In the genomic region with DNA sequence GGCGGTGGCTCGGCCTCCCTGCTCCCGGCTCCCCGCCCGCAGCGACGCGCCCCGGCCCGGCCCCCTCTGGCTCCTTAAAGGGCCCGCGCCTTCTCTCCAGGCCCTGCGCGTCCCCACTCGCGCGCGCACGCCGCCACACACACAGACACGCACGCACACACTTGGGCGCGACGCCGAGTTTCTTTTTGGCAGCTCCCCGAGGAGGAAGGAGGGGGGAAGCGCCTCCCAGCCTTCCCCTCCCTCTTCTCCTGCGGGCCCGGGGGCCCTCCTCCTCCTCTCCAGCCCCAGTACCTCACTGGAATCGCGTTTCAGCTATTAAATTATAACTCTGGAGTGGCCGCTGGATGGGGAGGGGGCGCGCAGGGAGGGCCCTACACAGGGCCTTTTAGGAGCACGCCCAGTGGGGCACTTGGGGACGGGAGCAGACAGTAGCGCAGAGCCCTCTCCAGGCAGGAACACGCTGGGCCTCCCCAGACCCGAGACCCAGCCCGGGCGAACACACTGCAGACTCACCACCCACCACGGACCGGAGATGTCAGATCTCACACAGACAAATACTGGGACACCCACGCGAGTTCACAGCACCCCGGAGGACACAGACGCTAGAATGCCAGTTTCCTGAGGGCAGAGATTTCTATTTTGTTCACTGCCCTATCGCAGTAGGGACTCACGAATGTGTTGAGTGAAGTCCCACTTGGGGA, we compare ENCODE assay signal across 8 cellular contexts. TPM values are rescaled to one million over a fixed set of nuclear protein-coding genes. Genes with fewer than 3 reads are reported as not detected.
A peak's percentile ranks its signal among the peaks of the same experiment; 100 is the strongest.
DNase-seq lines count a peak whose midpoint lies in the region; ATAC-seq and TF ChIP-seq lines count a peak whose summit lies in the region.

No MANE protein-coding gene starts in this region.

- POLR2A ChIA-PET in PC-3 (lab: Charles Lee; ENCODE audit: unreplicated experiment): no interaction called here

- H3K36me3 ChIP-seq in PC-3 (ENCODE audit: low read depth, low read length): no peaks in the 10 kb centered on the region
- H3K36me3 ChIP-seq in muscle layer of duodenum (ENCODE audit: control insufficient read depth in 1 of 2, insufficient read depth in 2 of 2, low read length in 2 of 2): no peaks in the 10 kb centered on the region

- no peaks in the 10 kb centered on the region for H3K9me2 ChIP-seq in PC-3 (replicated peaks; ENCODE audit: low read length)

- H3K4me3 ChIP-seq in PC-3 (ENCODE audit: low read length): peak overlapping the region; percentile 72
- peak overlapping the region; percentile 39 to 54 for H3K4me3 ChIP-seq in muscle layer of duodenum (ENCODE audit: low read depth in 1 of 2, low read length in 2 of 2)

- peak; percentile 42 for ATAC-seq in GM21447 (IDR thresholded peaks at IDR 0.05; ENCODE audit: unreplicated experiment)
- ATAC-seq in PC-3: peak; percentile 70
- ATAC-seq in esophagus mucosa: peak; percentile 88

- H3K9ac ChIP-seq in PC-3 (ENCODE audit: low read length): peak overlapping the region; percentile 35

- BruUV-seq in PC-3 (replicated peaks; lab: Mats Ljungman, UMichigan): no TSS peak

- 0 out of 2 replicates have a peak, but pooled peaks cover 8% of the 10 kb centered on the region for H3K4me1 ChIP-seq in PC-3 (ENCODE audit: insufficient read depth, low read length)
- peaks cover 3 to 43% of the 10 kb centered on the region in 2 donors for H3K4me1 ChIP-seq in muscle layer of duodenum (ENCODE audit: control insufficient read depth in 1 of 2, insufficient read depth in 2 of 2, low read length in 2 of 2)

- peaks cover 42% of the 10 kb centered on the region for H3K79me2 ChIP-seq in PC-3 (ENCODE audit: low read length)

- no peaks in the 10 kb centered on the region for H3K27me3 ChIP-seq in PC-3 (ENCODE audit: low read length)
- no peaks in the 10 kb centered on the region for H3K27me3 ChIP-seq in muscle layer of duodenum (ENCODE audit: low read depth, low read length)

- CTCF ChIA-PET in PC-3 (lab: Charles Lee): interaction anchor here (0.5 to 0.7 kb wide), 2 partner anchors 16 to 181 kb away, joined by 4 to 5 read pairs; no protein-coding TSS in a partner anchor

- no peaks in the 10 kb centered on the region for H3F3A ChIP-seq in PC-3 (ENCODE audit: low read length, unreplicated experiment)

- peak overlapping the region; percentile 84 for H2AFZ ChIP-seq in PC-3 (ENCODE audit: low read length)

- H3K4me2 ChIP-seq in PC-3 (ENCODE audit: low read length): peak overlapping the region; percentile 100

- TF ChIP-seq CTCF in PC-3 (conservative IDR thresholded peaks at IDR 0.05; ENCODE audit: low read depth, low read length): no peak

- no peaks in the 10 kb centered on the region for H3K9me3 ChIP-seq in PC-3 (ENCODE audit: low read length)
- no peaks in the 10 kb centered on the region for H3K9me3 ChIP-seq in muscle layer of duodenum (ENCODE audit: control insufficient read depth in 1 of 2, low read length in 2 of 2)

- intact Hi-C loops in PC-3 (cut with micrococcal nuclease): loop anchor here (2.0 to 5.0 kb wide), 8 partner anchors 41 to 201 kb away; no protein-coding TSS in a partner anchor

- peak overlapping the region; percentile 2; the same call in 1 of the 2 replicates for H3K27ac ChIP-seq in PC-3 (ENCODE audit: low read length)
- H3K27ac ChIP-seq in muscle layer of duodenum (ENCODE audit: low read length): peak overlapping the region; percentile 67

- peaks cover 26% of the 10 kb centered on the region for H4K20me1 ChIP-seq in PC-3 (ENCODE audit: low read length)

- DNase-seq in COR-L47 (lab: John Stamatoyannopoulos, UW) (peak; percentile 74), HuH-7.5 (ENCODE audit: low spot score) (peak; percentile 86), PC-3 (peak; percentile 85)
- peak; percentile 83 to 87 for DNase-seq in activated T-cell treated with anti-CD3 and anti-CD28 coated beads, Interleukin-2, amount 50 U/mL, for 48 hours
- DNase-seq in stimulated activated CD8-positive, alpha-beta memory T cell treated with anti-CD3 and anti-CD28 coated beads, Interleukin-7, amount 100 ng/mL, for 24 hours (ENCODE audit: low read depth): peak; percentile 57

RNA-seq across cellular contexts. Expression of a gene that starts 0.4 kb away (rescaled TPM):
- 117 and 218 TPM in 2 replicates for total RNA-seq in PC-3 (2014; rRNA removed)
- 60.3 TPM for total RNA-seq in esophagus mucosa

Comparison
In these comparisons a context has a peak if more than half of its experiments do, and no peak if none do; other contexts are left out.
1. Peak in every context shown above with its lines: DNase-seq, ATAC-seq, H3K4me3 ChIP-seq and H3K27ac ChIP-seq.